4 cellular contexts compared by ENCODE assay signal in genomic region chr17:68851875-68852274, GRCh38.
"Had no signal": no experiment of that assay in that cellular context is flagged by ENCODE, and none has a peak within 500 bp of the region (broad histone marks: within the 10 kb centered on the region; RNA-seq: fewer than 3 reads in every experiment).

No MANE protein-coding gene starts in this region.

- H3K4me3 Mint-ChIP-seq: GM23338, H9 had no signal

- H3K4me1 Mint-ChIP-seq: GM23338, H9 had no signal

- H3K9me3 Mint-ChIP-seq: GM23338, H9 had no signal

- H2AFZ ChIP-seq: GM23338 had no signal

- DNase-seq: H9, HCEC 1CT, IMR-90 had no signal

- H3K27ac Mint-ChIP-seq: GM23338, H9 had no signal

- H3K4me2 ChIP-seq: GM23338 had no signal

- H3K4me3 ChIP-seq: GM23338 had no signal
